ENCODE assay signal across 8 cellular contexts in genomic region chr19:10270180-10270615, GRCh38.
DNase-seq lines count a peak whose midpoint lies in the region; ATAC-seq and FAIRE-seq lines count a peak whose summit lies in the region.

No MANE protein-coding gene starts in this region.

- H3K27me3 ChIP-seq in mucosa of stomach (ENCODE audit: control insufficient read depth, insufficient read depth, low read length) (peaks cover 26% of the 10 kb centered on the region), subcutaneous abdominal adipose tissue (ENCODE audit: control insufficient read depth in 5 of 5, insufficient read depth in 4 of 5, low read length in 5 of 5) (peaks cover 0 to 20% (median 0%) of the 10 kb centered on the region in 5 donors)

- peaks cover 31 to 33% of the 10 kb centered on the region in 2 donors for H3K4me1 Mint-ChIP-seq in effector memory CD8-positive, alpha-beta T cell (ENCODE audit: low read depth in 2 of 2)

- H3K4me3 ChIP-seq in mucosa of stomach (ENCODE audit: low read length) (peak overlapping the region; percentile 19), subcutaneous abdominal adipose tissue (ENCODE audit: low read depth in 1 of 5, low read length in 5 of 5) (peak overlapping the region; percentile 42 to 82 (median 78))

- H3K4me1 ChIP-seq in mucosa of stomach (ENCODE audit: control insufficient read depth, insufficient read depth, low read length): peaks cover 18% of the 10 kb centered on the region
- H3K4me1 ChIP-seq in subcutaneous abdominal adipose tissue (ENCODE audit: control insufficient read depth in 5 of 5, insufficient read depth in 5 of 5, low read length in 5 of 5): peaks cover 21 to 57% (median 35%) of the 10 kb centered on the region in 5 donors

- H3K9me3 ChIP-seq in mucosa of stomach (ENCODE audit: control insufficient read depth, low read length): no peaks in the 10 kb centered on the region
- peaks cover 0 to 3% (median 0%) of the 10 kb centered on the region in 5 donors for H3K9me3 ChIP-seq in subcutaneous abdominal adipose tissue (ENCODE audit: control insufficient read depth in 5 of 5, low read length in 5 of 5)

- H3K9me3 Mint-ChIP-seq in effector memory CD8-positive, alpha-beta T cell: no peaks in the 10 kb centered on the region

- H3K9ac ChIP-seq in mucosa of stomach (ENCODE audit: low read length) (peak overlapping the region; percentile 49), subcutaneous abdominal adipose tissue (ENCODE audit: low read length in 5 of 5) (peak overlapping the region; percentile 70 to 87 (median 83))

- peak overlapping the region; percentile 95 to 98 for H3K27ac Mint-ChIP-seq in effector memory CD8-positive, alpha-beta T cell

- in situ Hi-C loops in KBM-7 (cut with MboI; ENCODE audit: low pct_unique_long_range_greater_than_20kb, low sequenced_read_pairs): no loop called here

- H3K36me3 ChIP-seq in mucosa of stomach (ENCODE audit: control insufficient read depth, insufficient read depth, low read length) (no peaks in the 10 kb centered on the region), subcutaneous abdominal adipose tissue (ENCODE audit: control insufficient read depth in 5 of 5, insufficient read depth in 5 of 5, low read length in 5 of 5) (peaks cover 0 to 13% (median 7%) of the 10 kb centered on the region in 5 donors)

- H3K27ac ChIP-seq in subcutaneous abdominal adipose tissue (ENCODE audit: low read depth, low read length): peak overlapping the region; percentile 88

- H3K4me3 Mint-ChIP-seq in effector memory CD8-positive, alpha-beta T cell: peak overlapping the region; percentile 89

- no peaks in the 10 kb centered on the region for H3K27me3 Mint-ChIP-seq in effector memory CD8-positive, alpha-beta T cell

- peak; percentile 71 for ATAC-seq in effector memory CD8-positive, alpha-beta T cell (replicated peaks)

- FAIRE-seq in GM19239 (lab: Jason Lieb, UNC): peak; percentile 83

- DNase-seq in GM19239 (ENCODE audit: insufficient read length, low spot score): no peak
- DNase-seq in KBM-7: peak; percentile 87
- peak; percentile 53 for DNase-seq in activated CD4-positive, alpha-beta T cell treated with anti-CD3 and anti-CD28 coated beads, Interleukin-2, amount 50 U/mL, for 1 hour
- peak; percentile 76 to 80 (median 78) for DNase-seq in effector memory CD8-positive, alpha-beta T cell
- no peak for DNase-seq in NCI-H1105 (lab: John Stamatoyannopoulos, UW)
- no peak for DNase-seq in NCI-H2171 (lab: John Stamatoyannopoulos, UW)

- peaks cover 50% of the 10 kb centered on the region for H3K36me3 Mint-ChIP-seq in effector memory CD8-positive, alpha-beta T cell (ENCODE audit: insufficient read depth)

Comparison
In these comparisons a context has a peak if more than half of its experiments do, and no peak if none do; other contexts are left out.
1. DNase-seq: peak in KBM-7 (single experiment), activated CD4-positive, alpha-beta T cell treated with anti-CD3 and anti-CD28 coated beads, Interleukin-2, amount 50 U/mL, for 1 hour (single experiment) and effector memory CD8-positive, alpha-beta T cell (3 of 3); none in GM19239 (single experiment), NCI-H1105 (single experiment) and NCI-H2171 (single experiment).